ENCODE assay signal across 1 cellular context in the genomic region with DNA sequence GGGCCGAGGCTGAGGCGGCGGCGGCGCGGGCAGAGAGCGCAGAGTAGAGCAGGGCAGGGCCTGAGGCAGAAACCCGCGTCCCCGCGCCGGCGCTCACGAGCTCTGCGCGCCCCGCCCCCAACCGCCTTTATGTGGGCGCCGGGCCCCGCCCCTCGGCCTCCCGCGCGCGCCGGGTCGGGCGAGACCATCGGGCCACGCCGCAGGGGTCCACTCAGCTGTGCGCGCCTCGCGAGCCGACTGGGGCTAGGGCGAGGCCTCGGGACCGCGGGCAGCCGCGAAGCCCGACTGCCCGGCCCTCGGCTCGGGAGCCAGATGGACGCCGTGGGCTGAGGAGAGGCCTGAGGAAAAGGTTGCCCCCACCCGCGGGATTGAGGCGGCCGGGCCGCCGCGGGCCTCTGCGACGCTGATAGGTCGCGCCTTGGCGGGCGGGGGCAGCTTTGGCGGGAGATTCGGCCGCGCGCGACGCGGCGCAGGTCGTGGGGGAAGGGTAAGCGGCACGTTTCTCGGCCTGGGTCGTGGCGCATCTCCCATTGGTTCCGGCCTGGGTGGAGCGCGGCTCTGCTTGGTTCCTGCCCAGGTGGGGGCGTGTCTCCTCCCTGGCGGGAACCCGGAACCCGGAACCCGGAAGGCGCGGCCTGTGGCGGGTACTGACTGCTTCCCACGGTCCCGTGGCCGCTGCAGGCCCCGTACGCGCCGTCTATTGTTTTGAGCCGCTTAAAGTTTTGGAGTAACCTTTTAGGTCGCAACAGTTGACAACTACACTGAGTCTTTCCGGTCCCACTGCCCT.
TF ChIP-seq lines count a peak whose summit lies in the region.

A gene (minus strand): TSS at position 104 of the 787 bp plus-strand sequence. CDS start 131 bp downstream, outside the sequence.

TF ChIP-seq in K562, 482 proteins besides CTCF, POLR2A, EP300 and RAD21 (continued from another document and continues in another):
- TF ChIP-seq SMARCA4 (IDR thresholded peaks at IDR 0.05) (no peak), RBBP5 (IDR thresholded peaks at IDR 0.05; ENCODE audit: borderline replicate concordance, insufficient read depth, low read length, poor library complexity, severe bottlenecking) (no peak), TOE1 (IDR thresholded peaks at IDR 0.05; ENCODE audit: borderline replicate concordance) (peak; percentile 58; the same call in 1 of the 2 replicates), TOE1 (CRISPR knock-in tag; IDR thresholded peaks at IDR 0.05; ENCODE audit: borderline replicate concordance, low read depth) (peak; percentile 96), PYGO2 (tag; IDR thresholded peaks at IDR 0.05) (no peak), SMC3 (conservative IDR thresholded peaks at IDR 0.05; ENCODE audit: insufficient read depth, low read depth, low read length) (no peak), PML (IDR thresholded peaks at IDR 0.05; ENCODE audit: low read length) (peak; percentile 83), NUFIP1 (IDR thresholded peaks at IDR 0.05; ENCODE audit: partially characterized antibody) (no peak), ZNF707 (CRISPR knock-in tag; conservative IDR thresholded peaks at IDR 0.05) (no peak), SETDB1 (IDR thresholded peaks at IDR 0.05; ENCODE audit: low read length) (peak; percentile 5), TBL1XR1 (IDR thresholded peaks at IDR 0.05; ENCODE audit: low read length in 2 of 2) (no peak), ZNF764 (CRISPR knock-in tag; IDR thresholded peaks at IDR 0.05; ENCODE audit: low read depth) (no peak), ZNF253 (CRISPR knock-in tag; conservative IDR thresholded peaks at IDR 0.05) (no peak), ZNF668 (CRISPR knock-in tag; IDR thresholded peaks at IDR 0.05) (no peak), ZNF699 (CRISPR knock-in tag; IDR thresholded peaks at IDR 0.05; ENCODE audit: insufficient replicate concordance) (no peak), ESRRB (CRISPR knock-in tag; IDR thresholded peaks at IDR 0.05; ENCODE audit: borderline replicate concordance) (no peak), TEAD1 (CRISPR knock-in tag; IDR thresholded peaks at IDR 0.05) (peak; percentile 55 to 88; a peak in 2 of 4 replicates), ZNF282 (CRISPR knock-in tag; IDR thresholded peaks at IDR 0.05) (peak; percentile 83), ZNF696 (CRISPR knock-in tag; conservative IDR thresholded peaks at IDR 0.05) (no peak), ZNF232 (CRISPR knock-in tag; IDR thresholded peaks at IDR 0.05) (peak; percentile 81), DPF2 (IDR thresholded peaks at IDR 0.05) (no peak), ETV1 (tag; conservative IDR thresholded peaks at IDR 0.05; ENCODE audit: low read depth) (peak; percentile 69), STAT5B (CRISPR knock-in tag; IDR thresholded peaks at IDR 0.05) (no peak), IFI16 (CRISPR knock-in tag; IDR thresholded peaks at IDR 0.05) (no peak), NEUROD1 (IDR thresholded peaks at IDR 0.05; ENCODE audit: borderline replicate concordance, low read depth, low read length, partially characterized antibody) (peak; percentile 46), MED1 (CRISPR knock-in tag; IDR thresholded peaks at IDR 0.05; ENCODE audit: borderline replicate concordance) (no peak), CBX2 (IDR thresholded peaks at IDR 0.05; ENCODE audit: insufficient read depth, low read length, poor library complexity, severe bottlenecking) (no peak), ZNF347 (CRISPR knock-in tag; IDR thresholded peaks at IDR 0.05; ENCODE audit: low read depth) (no peak), ZNF165 (CRISPR knock-in tag; IDR thresholded peaks at IDR 0.05; ENCODE audit: borderline replicate concordance) (no peak), MIER1 (IDR thresholded peaks at IDR 0.05; ENCODE audit: low read depth) (no peak), ZNF263 (CRISPR knock-in tag; IDR thresholded peaks at IDR 0.05; ENCODE audit: borderline replicate concordance) (peak; percentile 58), SMARCB1 (IDR thresholded peaks at IDR 0.05; ENCODE audit: insufficient read length, low read depth) (no peak)
- TF ChIP-seq, protein P1, sequence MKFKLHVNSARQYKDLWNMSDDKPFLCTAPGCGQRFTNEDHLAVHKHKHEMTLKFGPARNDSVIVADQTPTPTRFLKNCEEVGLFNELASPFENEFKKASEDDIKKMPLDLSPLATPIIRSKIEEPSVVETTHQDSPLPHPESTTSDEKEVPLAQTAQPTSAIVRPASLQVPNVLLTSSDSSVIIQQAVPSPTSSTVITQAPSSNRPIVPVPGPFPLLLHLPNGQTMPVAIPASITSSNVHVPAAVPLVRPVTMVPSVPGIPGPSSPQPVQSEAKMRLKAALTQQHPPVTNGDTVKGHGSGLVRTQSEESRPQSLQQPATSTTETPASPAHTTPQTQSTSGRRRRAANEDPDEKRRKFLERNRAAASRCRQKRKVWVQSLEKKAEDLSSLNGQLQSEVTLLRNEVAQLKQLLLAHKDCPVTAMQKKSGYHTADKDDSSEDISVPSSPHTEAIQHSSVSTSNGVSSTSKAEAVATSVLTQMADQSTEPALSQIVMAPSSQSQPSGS (CRISPR knock-in tag; IDR thresholded peaks at IDR 0.05): 0 out of 2 replicates have a peak, but pooled peaks have one; percentile 59
- TF ChIP-seq, protein P2, sequence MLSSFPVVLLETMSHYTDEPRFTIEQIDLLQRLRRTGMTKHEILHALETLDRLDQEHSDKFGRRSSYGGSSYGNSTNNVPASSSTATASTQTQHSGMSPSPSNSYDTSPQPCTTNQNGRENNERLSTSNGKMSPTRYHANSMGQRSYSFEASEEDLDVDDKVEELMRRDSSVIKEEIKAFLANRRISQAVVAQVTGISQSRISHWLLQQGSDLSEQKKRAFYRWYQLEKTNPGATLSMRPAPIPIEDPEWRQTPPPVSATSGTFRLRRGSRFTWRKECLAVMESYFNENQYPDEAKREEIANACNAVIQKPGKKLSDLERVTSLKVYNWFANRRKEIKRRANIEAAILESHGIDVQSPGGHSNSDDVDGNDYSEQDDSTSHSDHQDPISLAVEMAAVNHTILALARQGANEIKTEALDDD (IDR thresholded peaks at IDR 0.05): no peak
- TF ChIP-seq, protein P3, sequence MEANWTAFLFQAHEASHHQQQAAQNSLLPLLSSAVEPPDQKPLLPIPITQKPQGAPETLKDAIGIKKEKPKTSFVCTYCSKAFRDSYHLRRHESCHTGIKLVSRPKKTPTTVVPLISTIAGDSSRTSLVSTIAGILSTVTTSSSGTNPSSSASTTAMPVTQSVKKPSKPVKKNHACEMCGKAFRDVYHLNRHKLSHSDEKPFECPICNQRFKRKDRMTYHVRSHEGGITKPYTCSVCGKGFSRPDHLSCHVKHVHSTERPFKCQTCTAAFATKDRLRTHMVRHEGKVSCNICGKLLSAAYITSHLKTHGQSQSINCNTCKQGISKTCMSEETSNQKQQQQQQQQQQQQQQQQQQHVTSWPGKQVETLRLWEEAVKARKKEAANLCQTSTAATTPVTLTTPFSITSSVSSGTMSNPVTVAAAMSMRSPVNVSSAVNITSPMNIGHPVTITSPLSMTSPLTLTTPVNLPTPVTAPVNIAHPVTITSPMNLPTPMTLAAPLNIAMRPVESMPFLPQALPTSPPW (CRISPR knock-in tag; IDR thresholded peaks at IDR 0.05): peak; percentile 89
- TF ChIP-seq, protein P4, sequence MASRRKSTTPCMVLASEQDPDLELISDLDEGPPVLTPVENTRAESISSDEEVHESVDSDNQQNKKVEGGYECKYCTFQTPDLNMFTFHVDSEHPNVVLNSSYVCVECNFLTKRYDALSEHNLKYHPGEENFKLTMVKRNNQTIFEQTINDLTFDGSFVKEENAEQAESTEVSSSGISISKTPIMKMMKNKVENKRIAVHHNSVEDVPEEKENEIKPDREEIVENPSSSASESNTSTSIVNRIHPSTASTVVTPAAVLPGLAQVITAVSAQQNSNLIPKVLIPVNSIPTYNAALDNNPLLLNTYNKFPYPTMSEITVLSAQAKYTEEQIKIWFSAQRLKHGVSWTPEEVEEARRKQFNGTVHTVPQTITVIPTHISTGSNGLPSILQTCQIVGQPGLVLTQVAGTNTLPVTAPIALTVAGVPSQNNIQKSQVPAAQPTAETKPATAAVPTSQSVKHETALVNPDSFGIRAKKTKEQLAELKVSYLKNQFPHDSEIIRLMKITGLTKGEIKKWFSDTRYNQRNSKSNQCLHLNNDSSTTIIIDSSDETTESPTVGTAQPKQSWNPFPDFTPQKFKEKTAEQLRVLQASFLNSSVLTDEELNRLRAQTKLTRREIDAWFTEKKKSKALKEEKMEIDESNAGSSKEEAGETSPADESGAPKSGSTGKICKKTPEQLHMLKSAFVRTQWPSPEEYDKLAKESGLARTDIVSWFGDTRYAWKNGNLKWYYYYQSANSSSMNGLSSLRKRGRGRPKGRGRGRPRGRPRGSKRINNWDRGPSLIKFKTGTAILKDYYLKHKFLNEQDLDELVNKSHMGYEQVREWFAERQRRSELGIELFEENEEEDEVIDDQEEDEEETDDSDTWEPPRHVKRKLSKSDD (conservative IDR thresholded peaks at IDR 0.05; ENCODE audit: low read length): no peak
- TF ChIP-seq, protein P5, sequence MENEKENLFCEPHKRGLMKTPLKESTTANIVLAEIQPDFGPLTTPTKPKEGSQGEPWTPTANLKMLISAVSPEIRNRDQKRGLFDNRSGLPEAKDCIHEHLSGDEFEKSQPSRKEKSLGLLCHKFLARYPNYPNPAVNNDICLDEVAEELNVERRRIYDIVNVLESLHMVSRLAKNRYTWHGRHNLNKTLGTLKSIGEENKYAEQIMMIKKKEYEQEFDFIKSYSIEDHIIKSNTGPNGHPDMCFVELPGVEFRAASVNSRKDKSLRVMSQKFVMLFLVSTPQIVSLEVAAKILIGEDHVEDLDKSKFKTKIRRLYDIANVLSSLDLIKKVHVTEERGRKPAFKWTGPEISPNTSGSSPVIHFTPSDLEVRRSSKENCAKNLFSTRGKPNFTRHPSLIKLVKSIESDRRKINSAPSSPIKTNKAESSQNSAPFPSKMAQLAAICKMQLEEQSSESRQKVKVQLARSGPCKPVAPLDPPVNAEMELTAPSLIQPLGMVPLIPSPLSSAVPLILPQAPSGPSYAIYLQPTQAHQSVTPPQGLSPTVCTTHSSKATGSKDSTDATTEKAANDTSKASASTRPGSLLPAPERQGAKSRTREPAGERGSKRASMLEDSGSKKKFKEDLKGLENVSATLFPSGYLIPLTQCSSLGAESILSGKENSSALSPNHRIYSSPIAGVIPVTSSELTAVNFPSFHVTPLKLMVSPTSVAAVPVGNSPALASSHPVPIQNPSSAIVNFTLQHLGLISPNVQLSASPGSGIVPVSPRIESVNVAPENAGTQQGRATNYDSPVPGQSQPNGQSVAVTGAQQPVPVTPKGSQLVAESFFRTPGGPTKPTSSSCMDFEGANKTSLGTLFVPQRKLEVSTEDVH (IDR thresholded peaks at IDR 0.05; ENCODE audit: low read depth, partially characterized antibody): peak; percentile 100
- TF ChIP-seq, protein P6, sequence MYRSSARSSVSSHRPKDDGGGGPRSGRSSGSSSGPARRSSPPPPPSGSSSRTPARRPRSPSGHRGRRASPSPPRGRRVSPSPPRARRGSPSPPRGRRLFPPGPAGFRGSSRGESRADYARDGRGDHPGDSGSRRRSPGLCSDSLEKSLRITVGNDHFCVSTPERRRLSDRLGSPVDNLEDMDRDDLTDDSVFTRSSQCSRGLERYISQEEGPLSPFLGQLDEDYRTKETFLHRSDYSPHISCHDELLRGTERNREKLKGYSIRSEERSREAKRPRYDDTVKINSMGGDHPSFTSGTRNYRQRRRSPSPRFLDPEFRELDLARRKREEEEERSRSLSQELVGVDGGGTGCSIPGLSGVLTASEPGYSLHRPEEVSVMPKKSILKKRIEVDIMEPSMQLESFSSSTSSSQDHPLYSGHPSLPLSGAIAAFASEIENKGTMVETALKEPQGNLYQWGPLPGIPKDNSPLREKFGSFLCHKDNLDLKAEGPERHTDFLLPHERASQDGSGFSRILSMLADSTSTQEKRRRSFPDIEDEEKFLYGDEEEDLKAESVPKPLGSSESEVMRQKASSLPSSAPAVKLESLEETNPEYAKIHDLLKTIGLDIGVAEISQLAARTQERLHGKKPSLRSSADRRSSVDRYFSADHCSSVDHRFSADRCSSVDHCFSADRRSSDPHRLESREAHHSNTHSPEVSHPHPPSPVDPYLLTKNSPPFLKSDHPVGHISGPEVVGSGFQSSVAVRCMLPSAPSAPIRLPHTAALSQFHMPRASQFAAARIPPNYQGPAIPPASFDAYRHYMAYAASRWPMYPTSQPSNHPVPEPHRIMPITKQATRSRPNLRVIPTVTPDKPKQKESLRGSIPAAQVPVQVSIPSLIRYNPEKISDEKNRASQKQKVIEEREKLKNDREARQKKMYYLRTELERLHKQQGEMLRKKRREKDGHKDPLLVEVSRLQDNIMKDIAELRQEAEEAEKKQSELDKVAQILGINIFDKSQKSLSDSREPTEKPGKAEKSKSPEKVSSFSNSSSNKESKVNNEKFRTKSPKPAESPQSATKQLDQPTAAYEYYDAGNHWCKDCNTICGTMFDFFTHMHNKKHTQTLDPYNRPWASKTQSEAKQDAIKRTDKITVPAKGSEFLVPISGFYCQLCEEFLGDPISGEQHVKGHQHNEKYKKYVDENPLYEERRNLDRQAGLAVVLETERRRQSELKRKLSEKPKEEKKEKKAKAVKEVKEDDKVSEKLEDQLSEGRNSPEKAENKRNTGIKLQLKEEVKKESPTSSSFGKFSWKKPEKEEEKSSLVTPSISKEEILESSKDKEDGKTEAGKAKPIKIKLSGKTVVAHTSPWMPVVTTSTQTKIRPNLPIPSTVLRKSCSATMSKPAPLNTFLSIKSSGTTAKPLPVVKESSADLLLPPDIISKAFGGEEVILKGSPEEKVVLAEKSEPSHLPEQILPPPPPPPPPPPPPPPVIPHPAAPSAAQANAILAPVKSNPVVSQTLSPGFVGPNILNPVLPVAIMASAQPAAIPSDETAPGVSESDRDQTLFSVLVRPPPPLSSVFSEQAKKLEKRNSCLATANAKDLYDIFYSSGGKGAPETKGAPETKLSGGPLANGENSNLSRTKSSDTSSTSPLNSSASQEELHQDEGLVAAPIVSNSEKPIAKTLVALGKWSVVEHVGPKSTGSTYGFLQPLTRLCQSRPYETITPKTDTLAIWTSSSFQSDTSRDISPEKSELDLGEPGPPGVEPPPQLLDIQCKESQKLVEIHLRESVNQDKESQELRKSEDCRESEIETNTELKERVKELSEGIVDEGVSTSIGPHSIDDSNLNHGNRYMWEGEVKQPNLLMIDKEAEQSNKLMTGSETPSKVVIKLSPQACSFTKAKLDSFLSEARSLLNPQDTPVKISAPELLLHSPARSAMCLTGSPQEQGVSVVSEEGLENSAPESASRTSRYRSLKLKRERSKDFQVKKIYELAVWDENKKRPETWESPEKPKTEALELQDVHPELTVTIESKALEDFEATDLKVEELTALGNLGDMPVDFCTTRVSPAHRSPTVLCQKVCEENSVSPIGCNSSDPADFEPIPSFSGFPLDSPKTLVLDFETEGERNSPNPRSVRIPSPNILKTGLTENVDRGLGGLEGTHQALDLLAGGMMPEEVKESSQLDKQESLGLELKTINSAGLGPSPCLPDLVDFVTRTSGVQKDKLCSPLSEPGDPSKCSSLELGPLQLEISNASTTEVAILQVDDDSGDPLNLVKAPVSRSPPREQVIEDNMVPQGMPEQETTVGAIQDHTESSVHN (IDR thresholded peaks at IDR 0.05; ENCODE audit: borderline replicate concordance in 1 of 2, low read depth in 1 of 2): no peak
- TF ChIP-seq, protein P7, sequence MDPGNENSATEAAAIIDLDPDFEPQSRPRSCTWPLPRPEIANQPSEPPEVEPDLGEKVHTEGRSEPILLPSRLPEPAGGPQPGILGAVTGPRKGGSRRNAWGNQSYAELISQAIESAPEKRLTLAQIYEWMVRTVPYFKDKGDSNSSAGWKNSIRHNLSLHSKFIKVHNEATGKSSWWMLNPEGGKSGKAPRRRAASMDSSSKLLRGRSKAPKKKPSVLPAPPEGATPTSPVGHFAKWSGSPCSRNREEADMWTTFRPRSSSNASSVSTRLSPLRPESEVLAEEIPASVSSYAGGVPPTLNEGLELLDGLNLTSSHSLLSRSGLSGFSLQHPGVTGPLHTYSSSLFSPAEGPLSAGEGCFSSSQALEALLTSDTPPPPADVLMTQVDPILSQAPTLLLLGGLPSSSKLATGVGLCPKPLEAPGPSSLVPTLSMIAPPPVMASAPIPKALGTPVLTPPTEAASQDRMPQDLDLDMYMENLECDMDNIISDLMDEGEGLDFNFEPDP (CRISPR knock-in tag; IDR thresholded peaks at IDR 0.05): no peak
